In genomic region chr10:62384057-62384446, GRCh38 we compare ENCODE assay signal across 8 cellular contexts. TPM values are rescaled to one million over a fixed set of nuclear protein-coding genes. Genes with fewer than 3 reads are reported as not detected.
A peak's percentile ranks its signal among the peaks of the same experiment; 100 is the strongest.
DNase-seq lines count a peak whose midpoint lies in the region; ATAC-seq and TF ChIP-seq lines count a peak whose summit lies in the region.

No MANE protein-coding gene starts in this region.

- TF ChIP-seq CTCF in tibial nerve (IDR thresholded peaks at IDR 0.05) (no peak), ovary (IDR thresholded peaks at IDR 0.05) (no peak), coronary artery (IDR thresholded peaks at IDR 0.05) (no peak)

- TF ChIP-seq POLR2A in tibial nerve (IDR thresholded peaks at IDR 0.05) (no peak), ovary (IDR thresholded peaks at IDR 0.05) (no peak)

- no peaks in the 10 kb centered on the region for H3K9me3 ChIP-seq in tibial nerve
- no peaks in the 10 kb centered on the region for H3K9me3 ChIP-seq in ovary

- intact Hi-C loops in ovary (cut with DNase I), result no loop called here

- H3K4me1 Mint-ChIP-seq in immature natural killer cell, result peaks cover 81 to 92% of the 10 kb centered on the region in 2 donors

- H3K36me3 ChIP-seq in tibial nerve (no peaks in the 10 kb centered on the region), ovary (no peaks in the 10 kb centered on the region)

- H3K27me3 Mint-ChIP-seq in immature natural killer cell (ENCODE audit: low read depth in 3 of 3), result peaks cover 7 to 11% (median 9%) of the 10 kb centered on the region in 3 donors

- H3K4me1 ChIP-seq in tibial nerve (no peaks in the 10 kb centered on the region), ovary (ENCODE audit: insufficient read depth) (no peaks in the 10 kb centered on the region)

- peak overlapping the region; percentile 62 to 93 (median 81) for H3K27ac Mint-ChIP-seq in immature natural killer cell

- H3K27me3 ChIP-seq in tibial nerve (no peaks in the 10 kb centered on the region), ovary (no peaks in the 10 kb centered on the region)

- DNase-seq in A172 (ENCODE audit: low spot score) (peak; percentile 97), immature natural killer cell (peak; percentile 81 to 86 (median 82)), tibial nerve (ENCODE audit: low spot score in 2 of 2) (no peak), ovary (no peak), coronary artery (ENCODE audit: low spot score) (no peak)
- DNase-seq in activated CD4-positive, alpha-beta T cell treated with anti-CD3 and anti-CD28 coated beads for 4 hours, result peak; percentile 52 to 56

- H3K36me3 Mint-ChIP-seq in immature natural killer cell, result peaks cover 3 to 22% (median 5%) of the 10 kb centered on the region in 3 donors

- no peak overlapping the region for H3K4me3 ChIP-seq in tibial nerve
- no peak overlapping the region for H3K4me3 ChIP-seq in ovary
- H3K4me3 ChIP-seq in coronary artery, result no peak overlapping the region

- peak; percentile 53 for ATAC-seq in HG02798 (IDR thresholded peaks at IDR 0.05; ENCODE audit: poor library complexity, unreplicated experiment)
- ATAC-seq in HG03025 (IDR thresholded peaks at IDR 0.05; ENCODE audit: low FRiP score, unreplicated experiment), result no peak

- no peak overlapping the region for H3K27ac ChIP-seq in tibial nerve
- H3K27ac ChIP-seq in ovary, result no peak overlapping the region
- H3K27ac ChIP-seq in coronary artery, result no peak overlapping the region

- 74 to 76% methylated on average over 5 of the region's 5 CpGs for WGBS in tibial nerve, 2 donors
- WGBS in ovary, 3 donors, result 26 to 43% (median 29%) methylated on average over 5 of the region's 5 CpGs

- TF ChIP-seq EP300 in tibial nerve (IDR thresholded peaks at IDR 0.05), result no peak
- TF ChIP-seq EP300 in ovary (IDR thresholded peaks at IDR 0.05), result no peak

- H3K4me3 Mint-ChIP-seq in immature natural killer cell, result peak overlapping the region; percentile 65 to 85 (median 82)

- H3K9me3 Mint-ChIP-seq in immature natural killer cell, result no peaks in the 10 kb centered on the region

RNA-seq across cellular contexts. Expression of gene ZNF365, which starts 9.9 kb away (rescaled TPM):
- total RNA-seq in A172 (2014; rRNA removed; shearing (Covaris generic)), result 10.8 and 11.0 TPM in 2 replicates
- polyA plus RNA-seq in immature natural killer cell (1 to 10 TPM; 4.2 to 9.8 (median 5.4) TPM), ovary (under 1 TPM; 0.16 to 0.80 TPM)
- total RNA-seq in tibial nerve (1 to 10 TPM in 2 of 4 donors, under 1 TPM in 1, not detected in 1; 0.21 to 1.7 (median 1.5) TPM), ovary (1 to 10 TPM in 2 of 7 donors, under 1 TPM in 5; 0.20 to 1.6 (median 0.45) TPM)

Comparison
In these comparisons a context has a peak if more than half of its experiments do, and no peak if none do; other contexts are left out.
1. DNase-seq: peak in A172 (single experiment), activated CD4-positive, alpha-beta T cell treated with anti-CD3 and anti-CD28 coated beads for 4 hours (2 of 2) and immature natural killer cell (3 of 3); none in tibial nerve (0 of 2), ovary (0 of 5) and coronary artery (single experiment).